ENCODE assay signal across 16 cellular contexts in the genomic region with DNA sequence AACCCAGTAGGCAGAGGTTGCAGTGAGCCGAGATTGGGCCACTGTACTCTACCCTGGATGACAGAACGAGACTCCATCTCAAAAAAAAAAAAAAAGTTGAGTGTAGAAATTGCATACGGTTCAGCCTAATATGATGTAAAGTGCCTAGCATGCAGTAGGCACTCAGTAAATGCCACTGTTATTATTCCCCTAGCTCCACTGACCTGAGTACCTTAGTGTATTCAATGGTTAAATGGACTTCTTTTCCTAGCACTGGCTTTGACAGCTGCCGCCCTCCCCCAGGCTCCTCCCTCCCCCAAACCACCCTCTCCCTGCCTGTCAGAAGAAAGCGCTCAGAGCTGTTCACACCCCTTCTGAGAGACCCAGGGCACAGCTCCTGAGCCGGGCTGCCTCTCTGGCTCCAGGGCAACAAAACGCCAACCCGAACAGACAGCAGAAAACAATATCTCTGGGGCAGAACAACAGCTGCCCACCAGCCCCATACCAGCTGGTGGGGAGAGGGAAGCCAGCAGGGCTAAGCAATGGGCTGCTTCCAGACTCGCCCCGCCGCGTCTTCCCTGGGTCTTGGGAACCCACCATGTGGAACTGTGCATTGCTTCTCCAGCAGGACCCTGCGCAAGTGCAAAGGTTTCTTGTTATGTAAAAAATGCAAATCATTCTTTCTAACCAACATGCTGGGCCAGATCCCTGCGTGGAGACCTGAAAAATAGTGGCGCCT. TPM values are rescaled to one million over a fixed set of nuclear protein-coding genes. Genes with fewer than 3 reads are reported as not detected.
A peak's percentile ranks its signal among the peaks of the same experiment; 100 is the strongest.
DNase-seq lines count a peak whose midpoint lies in the region; ATAC-seq, FAIRE-seq and TF ChIP-seq lines count a peak whose summit lies in the region.
"Had no signal": no experiment of that assay in that cellular context is flagged by ENCODE, and none has a peak within 500 bp of the region (broad histone marks: within the 10 kb centered on the region; RNA-seq: fewer than 3 reads in every experiment).

No MANE protein-coding gene starts in this region.

- no peak for TF ChIP-seq CTCF in endothelial cell (IDR thresholded peaks at IDR 0.05; ENCODE audit: unreplicated experiment)

- peak overlapping the region; percentile 72 for H3K4me3 Mint-ChIP-seq in endothelial cell (ENCODE audit: unreplicated experiment)
- no peak overlapping the region for H3K4me3 Mint-ChIP-seq in activated CD8-positive, alpha-beta T cell treated with anti-CD3 and anti-CD28 coated beads, Interleukin-2, amount 10 ng/mL, durations not matched to agents 7 days and 5 days
- H3K4me3 Mint-ChIP-seq: activated CD8-positive, alpha-beta memory T cell treated with anti-CD3 and anti-CD28 coated beads, Interleukin-2, amount 10 ng/mL, durations not matched to agents 7 days and 5 days had no signal

- CTCF ChIA-PET in activated CD8-positive, alpha-beta T cell treated with anti-CD3 and anti-CD28 coated beads, Interleukin-2, amount 10 ng/mL, durations not matched to agents 7 days and 5 days (lab: Charles Lee): interaction anchor here (1.0 to 2.3 kb wide), 3 partner anchors 13 to 18 kb away, joined by 4 to 7 read pairs (median 5); no protein-coding TSS in a partner anchor

- peaks cover 6% of the 10 kb centered on the region for H3K27me3 Mint-ChIP-seq in endothelial cell (ENCODE audit: unreplicated experiment)
- peaks cover 37% of the 10 kb centered on the region for H3K27me3 Mint-ChIP-seq in activated CD8-positive, alpha-beta T cell treated with anti-CD3 and anti-CD28 coated beads, Interleukin-2, amount 10 ng/mL, durations not matched to agents 7 days and 5 days (ENCODE audit: low read depth)

- FAIRE-seq in GM12891 (lab: Jason Lieb, UNC): no peak

- peaks cover 22% of the 10 kb centered on the region for H3K36me3 Mint-ChIP-seq in endothelial cell (ENCODE audit: low read depth, unreplicated experiment)
- no peaks in the 10 kb centered on the region for H3K36me3 Mint-ChIP-seq in activated CD8-positive, alpha-beta T cell treated with anti-CD3 and anti-CD28 coated beads, Interleukin-2, amount 10 ng/mL, durations not matched to agents 7 days and 5 days (ENCODE audit: low read depth)
- H3K36me3 Mint-ChIP-seq: activated CD8-positive, alpha-beta memory T cell treated with anti-CD3 and anti-CD28 coated beads, Interleukin-2, amount 10 ng/mL, durations not matched to agents 7 days and 5 days had no signal

- no peaks in the 10 kb centered on the region for H3K9me3 Mint-ChIP-seq in endothelial cell (ENCODE audit: unreplicated experiment)
- H3K9me3 Mint-ChIP-seq in activated CD8-positive, alpha-beta T cell treated with anti-CD3 and anti-CD28 coated beads, Interleukin-2, amount 10 ng/mL, durations not matched to agents 7 days and 5 days (ENCODE audit: insufficient read depth): no peaks in the 10 kb centered on the region

- peaks cover 42% of the 10 kb centered on the region for H3K4me1 Mint-ChIP-seq in endothelial cell (ENCODE audit: unreplicated experiment)
- H3K4me1 Mint-ChIP-seq in activated CD8-positive, alpha-beta T cell treated with anti-CD3 and anti-CD28 coated beads, Interleukin-2, amount 10 ng/mL, durations not matched to agents 7 days and 5 days (ENCODE audit: low read depth): peaks cover 10% of the 10 kb centered on the region

- ATAC-seq in activated CD8-positive, alpha-beta T cell treated with anti-CD3 and anti-CD28 coated beads, Interleukin-2, amount 10 ng/mL, durations not matched to agents 7 days and 5 days: no peak
- ATAC-seq: activated CD8-positive, alpha-beta memory T cell treated with anti-CD3 and anti-CD28 coated beads, Interleukin-2, amount 10 ng/mL, durations not matched to agents 7 days and 5 days; HCT116 had no signal

- DNase-seq in ELF-1 (ENCODE audit: low read depth, low spot score): peak; percentile 60
- DNase-seq in NCI-H2227 (lab: John Stamatoyannopoulos, UW; ENCODE audit: unreplicated experiment): peak; percentile 51
- DNase-seq in endothelial cell (ENCODE audit: low spot score): no peak
- DNase-seq in myocyte (ENCODE audit: low read depth): peak; percentile 78
- DNase-seq in SK-N-DZ (ENCODE audit: low spot score): no peak
- no peak for DNase-seq in 8988T
- DNase-seq in activated CD8-positive, alpha-beta T cell treated with anti-CD3 and anti-CD28 coated beads, Interleukin-2, amount 10 ng/mL, durations not matched to agents 7 days and 5 days: no peak
- DNase-seq in GM12891 (ENCODE audit: insufficient read length, low spot score): no peak
- DNase-seq: activated CD8-positive, alpha-beta memory T cell treated with anti-CD3 and anti-CD28 coated beads, Interleukin-2, amount 10 ng/mL, durations not matched to agents 7 days and 5 days; activated naive CD4-positive, alpha-beta T cell treated with Interleukin-2 at 50 U/mL for 16 hours; brain microvascular endothelial cell; effector CD4-positive, alpha-beta T cell; KG1; NCI-H1930; stimulated activated CD4-positive, alpha-beta T cell treated with anti-CD3 and anti-CD28 coated beads, Interleukin-12 subunit alpha, Interleukin-12 subunit beta, amount 100 ng/mL, for 4 hours had no signal

- TF ChIP-seq POLR2A in GM12891 (IDR thresholded peaks at IDR 0.05; ENCODE audit: low read depth, low read length): no peak

- POLR2A ChIA-PET in activated CD8-positive, alpha-beta T cell treated with anti-CD3 and anti-CD28 coated beads, Interleukin-2, amount 10 ng/mL, durations not matched to agents 7 days and 5 days (lab: Charles Lee): no interaction called here

- H3K27ac Mint-ChIP-seq in endothelial cell (ENCODE audit: unreplicated experiment): no peak overlapping the region
- H3K27ac Mint-ChIP-seq in activated CD8-positive, alpha-beta T cell treated with anti-CD3 and anti-CD28 coated beads, Interleukin-2, amount 10 ng/mL, durations not matched to agents 7 days and 5 days: no peak overlapping the region
- H3K27ac Mint-ChIP-seq: activated CD8-positive, alpha-beta memory T cell treated with anti-CD3 and anti-CD28 coated beads, Interleukin-2, amount 10 ng/mL, durations not matched to agents 7 days and 5 days had no signal

TF ChIP-seq in GM12891, 5 proteins besides CTCF, POLR2A, EP300 and RAD21:
- TF ChIP-seq POU2F2 (IDR thresholded peaks at IDR 0.05; ENCODE audit: low read depth, low read length) (no peak), TAF1 (IDR thresholded peaks at IDR 0.05; ENCODE audit: low read depth, low read length) (no peak), SPI1 (IDR thresholded peaks at IDR 0.05; ENCODE audit: low read depth, low read length) (no peak), PAX5 (IDR thresholded peaks at IDR 0.05; ENCODE audit: insufficient read depth, low read length, severe bottlenecking) (no peak), POLR2AphosphoS5 (IDR thresholded peaks at IDR 0.05; ENCODE audit: low read depth, low read length) (no peak)
TF ChIP-seq in GM12891: peak in this region for 0.

RNA-seq across cellular contexts. Expression of gene CPNE5, which starts 4.5 kb away (rescaled TPM):
- total RNA-seq in endothelial cell (ENCODE audit: unreplicated experiment): 24.9 TPM
- total RNA-seq in myocyte: 0.13 and 1.2 TPM in 2 replicates
- 0.15 TPM for polyA plus RNA-seq in myocyte (2012)
- 0.09 and 0.37 TPM in 2 replicates for polyA plus RNA-seq in SK-N-DZ (2014; cell fraction: cytosol; rRNA removed)
- 0.07 and 0.27 TPM in 2 replicates for polyA plus RNA-seq in SK-N-DZ (2014; cell fraction: nucleus; rRNA removed)
- total RNA-seq in activated CD8-positive, alpha-beta T cell treated with anti-CD3 and anti-CD28 coated beads, Interleukin-2, amount 10 ng/mL, durations not matched to agents 7 days and 5 days: 1 to 10 TPM; 1.4 to 1.7 TPM
- polyA plus RNA-seq in GM12891 (2012; ENCODE audit: low read depth, missing spikeins): 12.4 TPM

RNA-seq across cellular contexts. Expression of gene PPIL1, which starts 39.9 kb away (rescaled TPM):
- total RNA-seq in endothelial cell (ENCODE audit: unreplicated experiment): 33.4 TPM
- total RNA-seq in myocyte: 28.4 and 31.3 TPM in 2 replicates
- 22.5 TPM for polyA plus RNA-seq in myocyte (2012)
- 92.8 and 98.3 TPM in 2 replicates for polyA plus RNA-seq in SK-N-DZ (2014; cell fraction: cytosol; rRNA removed)
- 40.9 and 44.3 TPM in 2 replicates for polyA plus RNA-seq in SK-N-DZ (2014; cell fraction: nucleus; rRNA removed)
- total RNA-seq in activated CD8-positive, alpha-beta T cell treated with anti-CD3 and anti-CD28 coated beads, Interleukin-2, amount 10 ng/mL, durations not matched to agents 7 days and 5 days: 10 to 100 TPM; 32.6 to 33.5 TPM
- 37.2 TPM for polyA plus RNA-seq in GM12891 (2012; ENCODE audit: low read depth, missing spikeins)

RNA-seq across cellular contexts. Expression of gene C6orf89, which starts 51.0 kb away (rescaled TPM):
- total RNA-seq in endothelial cell (ENCODE audit: unreplicated experiment) (43.2 TPM), myocyte (44.8 and 65.6 TPM in 2 replicates)
- 50.8 TPM for polyA plus RNA-seq in myocyte (2012)
- 23.4 and 37.6 TPM in 2 replicates for polyA plus RNA-seq in SK-N-DZ (2014; cell fraction: cytosol; rRNA removed)
- 15.3 and 17.5 TPM in 2 replicates for polyA plus RNA-seq in SK-N-DZ (2014; cell fraction: nucleus; rRNA removed)
- total RNA-seq in activated CD8-positive, alpha-beta T cell treated with anti-CD3 and anti-CD28 coated beads, Interleukin-2, amount 10 ng/mL, durations not matched to agents 7 days and 5 days: 10 to 100 TPM; 40.0 to 41.1 TPM
- 15.7 TPM for polyA plus RNA-seq in GM12891 (2012; ENCODE audit: low read depth, missing spikeins)

Comparison
In these comparisons a context has a peak if more than half of its experiments do, and no peak if none do; other contexts are left out.
1. DNase-seq: peak in ELF-1 (single experiment), NCI-H2227 (single experiment) and myocyte (single experiment); none in endothelial cell (single experiment), SK-N-DZ (single experiment), 8988T (single experiment), activated CD8-positive, alpha-beta T cell treated with anti-CD3 and anti-CD28 coated beads, Interleukin-2, amount 10 ng/mL, durations not matched to agents 7 days and 5 days (single experiment) and GM12891 (single experiment).